In genomic region chr11:69639843-69640242, GRCh38 we compare ENCODE assay signal across 9 cellular contexts. TPM values are rescaled to one million over a fixed set of nuclear protein-coding genes. Genes with fewer than 3 reads are reported as not detected.
DNase-seq lines count a peak whose midpoint lies in the region; ATAC-seq and TF ChIP-seq lines count a peak whose summit lies in the region.
"Had no signal": no experiment of that assay in that cellular context is flagged by ENCODE, and none has a peak within 500 bp of the region (broad histone marks: within the 10 kb centered on the region; RNA-seq: fewer than 3 reads in every experiment).

No MANE protein-coding gene starts in this region.

- H3K4me3 ChIP-seq in SK-N-SH (ENCODE audit: low read depth in 2 of 2, low read length in 1 of 2) = peak overlapping the region; percentile 75 to 95
- peak overlapping the region; percentile 89 for H3K4me3 ChIP-seq in astrocyte of the spinal cord (ENCODE audit: low read depth, low read length)
- H3K4me3 ChIP-seq in iPS-18c (ENCODE audit: insufficient read depth, low read depth, low read length) = peak overlapping the region; percentile 63; the same call in 1 of the 2 replicates
- H3K4me3 ChIP-seq in spleen = peak overlapping the region in 7 of 8 donors; percentile 68 to 99 (median 94)

- TF ChIP-seq RAD21 in SK-N-SH (IDR thresholded peaks at IDR 0.05; ENCODE audit: low read length) = no peak

- H4K20me1 ChIP-seq in SK-N-SH (ENCODE audit: insufficient read depth) = peaks cover 30% of the 10 kb centered on the region

- H3K4me1 ChIP-seq in SK-N-SH (ENCODE audit: control insufficient read depth in 1 of 2, insufficient read depth in 2 of 2, low read depth in 1 of 2, low read length in 1 of 2) (peaks cover under 1 to 37% of the 10 kb centered on the region in 2 experiments; a peak in 2 of 4 replicates), spleen (peaks cover 48 to 90% (median 72%) of the 10 kb centered on the region in 6 donors)

- peak overlapping the region; percentile 54; the same call in 1 of the 2 replicates for H2AFZ ChIP-seq in SK-N-SH (ENCODE audit: low read depth)

- no peak for TF ChIP-seq EP300 in SK-N-SH (IDR thresholded peaks at IDR 0.05; ENCODE audit: borderline replicate concordance in 1 of 2, low read depth in 1 of 2, low read length in 1 of 2)

- POLR2A ChIA-PET in SK-N-SH (lab: Yijun Ruan, JAX) = interaction anchor here (1.0 to 2.1 kb wide), 5 partner anchors 16 to 534 kb away, joined by 5 to 16 read pairs (median 12); no protein-coding TSS in a partner anchor

- H3K79me2 ChIP-seq in SK-N-SH (ENCODE audit: insufficient read depth) = peaks cover 57% of the 10 kb centered on the region

- H3K4me2 ChIP-seq in SK-N-SH = peak overlapping the region; percentile 99

- intact Hi-C loops in spleen (cut with DNase I; ENCODE audit: low total_unique reads) = loop anchor here (5.0 kb wide), 1 partner anchor 348 kb away; the partner anchor contains the start of gene MYEOV

- CTCF ChIA-PET in SK-N-SH (lab: Yijun Ruan, JAX) = interaction anchor here (0.6 to 11.0 kb wide), 8 partner anchors 190 to 1342 kb away, joined by 3 to 403 read pairs (median 4); no protein-coding TSS in a partner anchor

- H3K36me3 ChIP-seq in SK-N-SH (replicated peaks in 1 of 2; ENCODE audit: control insufficient read depth in 1 of 2, insufficient read depth in 2 of 2, low read length in 1 of 2) (peaks cover 12 to 18% of the 10 kb centered on the region in 2 experiments), spleen (peaks cover 0 to 17% (median 0%) of the 10 kb centered on the region in 6 donors)

- under 1% methylated on average over 9 of the region's 9 CpGs for WGBS in SK-N-SH (ENCODE audit: low lambda C conversion rate)
- 7 to 11% (median 9%) methylated on average over 9 of the region's 9 CpGs for WGBS in spleen, 5 donors

- H3K9me3 ChIP-seq in SK-N-SH (no peaks in the 10 kb centered on the region), iPS-18c (ENCODE audit: control insufficient read depth, insufficient read depth, low read length) (no peaks in the 10 kb centered on the region), spleen (no peaks in the 10 kb centered on the region)

- ATAC-seq in SK-N-SH treated with all-trans-retinoic acid at 6 μM for 48 hours (no peak), GM21447 (IDR thresholded peaks at IDR 0.05; ENCODE audit: unreplicated experiment) (no peak)

- TF ChIP-seq CTCF in SK-N-SH (IDR thresholded peaks at IDR 0.05) = no peak
- TF ChIP-seq CTCF in astrocyte of the spinal cord (IDR thresholded peaks at IDR 0.05; ENCODE audit: low read depth, low read length) = no peak
- TF ChIP-seq CTCF in spleen (IDR thresholded peaks at IDR 0.05 in 8 of 11, conservative IDR thresholded peaks at IDR 0.05 in 3 of 11) = no peak

- H3K9me2 ChIP-seq in SK-N-SH = no peaks in the 10 kb centered on the region

- H3F3A ChIP-seq in SK-N-SH (replicated peaks; ENCODE audit: insufficient read depth) = peaks cover 19% of the 10 kb centered on the region

- no peak for TF ChIP-seq POLR2A in spleen (IDR thresholded peaks at IDR 0.05)

- H3K27me3 ChIP-seq in SK-N-SH (ENCODE audit: insufficient read depth) = no peaks in the 10 kb centered on the region
- H3K27me3 ChIP-seq in spleen (replicated peaks in 1 of 7) = peaks cover 0 to 88% (median 47%) of the 10 kb centered on the region in 7 donors

- H3K9ac ChIP-seq in SK-N-SH = peak overlapping the region; percentile 100

- in situ Hi-C loops in astrocyte of the spinal cord (cut with HindIII; ENCODE audit: low sequenced_read_pairs) = no loop called here

- H3K27ac ChIP-seq in SK-N-SH (ENCODE audit: low read depth in 2 of 2, low read length in 1 of 2) (peak overlapping the region; percentile 94 to 97), spleen (peak overlapping the region in 2 of 8 donors; percentile 87 to 89)

- DNase-seq in SK-N-SH (no peak), astrocyte of the spinal cord (ENCODE audit: low read depth, low spot score) (no peak), spleen (no peak), DMS79 treated with DMSO at 0.1 percent for 48 hours (lab: John Stamatoyannopoulos, UW) (no peak)
- DNase-seq in activated T-cell treated with anti-CD3 and anti-CD28 coated beads, Interleukin-2, amount 50 U/mL, for 48 hours = no peak
- DNase-seq: stimulated activated CD4-positive, alpha-beta T cell treated with anti-CD3 and anti-CD28 coated beads, Interleukin-15, amount 100 ng/mL, for 24 hours had no signal

TF ChIP-seq in SK-N-SH, 30 proteins besides CTCF, POLR2A, EP300 and RAD21 (continues in another document):
- TF ChIP-seq TEAD4 (IDR thresholded peaks at IDR 0.05; ENCODE audit: borderline replicate concordance, insufficient read depth) = no peak
- no peak for TF ChIP-seq JUND (IDR thresholded peaks at IDR 0.05)
- no peak for TF ChIP-seq USF1 (IDR thresholded peaks at IDR 0.05; ENCODE audit: borderline replicate concordance, low read depth)
- TF ChIP-seq POLR2AphosphoS5 (IDR thresholded peaks at IDR 0.05; ENCODE audit: low read depth, low read length) = no peak
- TF ChIP-seq NRF1 (IDR thresholded peaks at IDR 0.05; ENCODE audit: low read depth, low read length) = no peak
- TF ChIP-seq RXRA (IDR thresholded peaks at IDR 0.05; ENCODE audit: borderline replicate concordance, low read depth) = no peak
- TF ChIP-seq SIN3A (IDR thresholded peaks at IDR 0.05; ENCODE audit: borderline replicate concordance, low read depth, low read length) = no peak
- TF ChIP-seq IRF3 (IDR thresholded peaks at IDR 0.05; ENCODE audit: low read depth, low read length) = no peak
- no peak for TF ChIP-seq ELF1 (IDR thresholded peaks at IDR 0.05)
- TF ChIP-seq FOXJ3 (CRISPR knock-in tag; IDR thresholded peaks at IDR 0.05) = no peak
- TF ChIP-seq GATA2 (CRISPR knock-in tag; IDR thresholded peaks at IDR 0.05) = no peak

TF ChIP-seq in SK-N-SH treated with all-trans-retinoic acid at 6 μM for 48 hours, 23 proteins besides CTCF, POLR2A, EP300 and RAD21 (continues in another document):
- TF ChIP-seq ZNF565 (CRISPR knock-in tag; conservative IDR thresholded peaks at IDR 0.05; ENCODE audit: low read depth) (no peak), POU6F1 (CRISPR knock-in tag; IDR thresholded peaks at IDR 0.05; ENCODE audit: borderline replicate concordance, low read depth) (no peak), PATZ1 (CRISPR knock-in tag; IDR thresholded peaks at IDR 0.05; ENCODE audit: borderline replicate concordance) (no peak), GLIS3 (CRISPR knock-in tag; IDR thresholded peaks at IDR 0.05) (no peak), SNAI2 (CRISPR knock-in tag; IDR thresholded peaks at IDR 0.05) (no peak), BACH2 (CRISPR knock-in tag; IDR thresholded peaks at IDR 0.05; ENCODE audit: borderline replicate concordance) (no peak), CREB5 (CRISPR knock-in tag; IDR thresholded peaks at IDR 0.05; ENCODE audit: low read depth) (no peak), TCF4 (CRISPR knock-in tag; IDR thresholded peaks at IDR 0.05; ENCODE audit: borderline replicate concordance) (no peak)

RNA-seq across cellular contexts. Expression of gene CCND1, which starts 1.1 kb away (rescaled TPM):
- 242 and 285 TPM in 2 replicates for polyA plus RNA-seq in SK-N-SH (2012; rRNA removed)
- polyA plus RNA-seq in SK-N-SH (2012; cell fraction: cytosol; rRNA removed) = 196 and 213 TPM in 2 replicates
- 319 and 430 TPM in 2 replicates for polyA plus RNA-seq in SK-N-SH (2012; cell fraction: nucleus; rRNA removed)
- 10 to 100 TPM; 14.3 to 96.6 (median 60.5) TPM for total RNA-seq in spleen
- polyA plus RNA-seq in spleen = 10 to 100 TPM in 1 of 3 donors, 1 to 10 TPM in 2; 4.3 to 22.7 (median 6.4) TPM

RNA-seq across cellular contexts. Expression of gene LTO1, which starts 35.3 kb away (rescaled TPM):
- polyA plus RNA-seq in SK-N-SH (2012; rRNA removed) (30.8 and 33.1 TPM in 2 replicates), spleen (10 to 100 TPM; 17.5 to 32.3 (median 30.8) TPM)
- 27.2 and 30.5 TPM in 2 replicates for polyA plus RNA-seq in SK-N-SH (2012; cell fraction: cytosol; rRNA removed)
- polyA plus RNA-seq in SK-N-SH (2012; cell fraction: nucleus; rRNA removed) = 93.5 and 102 TPM in 2 replicates
- total RNA-seq in spleen = 10 to 100 TPM; 21.0 to 41.4 (median 31.3) TPM

Comparison
In these comparisons a context has a peak if more than half of its experiments do, and no peak if none do; other contexts are left out.
1. RNA of gene CCND1, which starts 1.1 kb away (polyA plus RNA-seq): 196 to 430 TPM in SK-N-SH; 4.3 to 22.7 TPM in spleen; every median in the first group is over 4 times any median in the second.
2. Peak in every context shown above with its lines, with median percentiles within 50 percentile points of each other: H3K4me3 ChIP-seq.